19 cellular contexts compared by ENCODE assay signal in genomic region chr3:13570391-13571194, GRCh38. TPM values are rescaled to one million over a fixed set of nuclear protein-coding genes. Genes with fewer than 3 reads are reported as not detected.
DNase-seq lines count a peak whose midpoint lies in the region; ATAC-seq, FAIRE-seq and TF ChIP-seq lines count a peak whose summit lies in the region.
"Had no signal": no experiment of that assay in that cellular context is flagged by ENCODE, and none has a peak within 500 bp of the region (broad histone marks: within the 10 kb centered on the region; RNA-seq: fewer than 3 reads in every experiment).

No MANE protein-coding gene starts in this region.

- peak overlapping the region; percentile 94 for H2BK12ac ChIP-seq in neuronal stem cell (ENCODE audit: low read length)

- WGBS in A549 (ENCODE audit: missing lambda C conversion rate), result 83% methylated on average over 22 of the region's 46 CpGs
- no CpG with 5 or more reads among the region's 46 CpGs for WGBS in neuronal stem cell (ENCODE audit: extremely low coverage in 2 of 2, insufficient read length in 2 of 2, insufficient replicate concordance in 1 of 2), 2 donors

- POLR2A ChIA-PET in A549 (lab: Yijun Ruan, JAX), result no interaction called here
- POLR2A ChIA-PET in HCT116 (lab: Charles Lee), result no interaction called here

- H3K36me3 ChIP-seq in HCT116 (ENCODE audit: control insufficient read depth in 1 of 2, insufficient read depth in 2 of 2, low read length in 2 of 2) (no peaks in the 10 kb centered on the region), neuronal stem cell (replicated peaks in 1 of 2; ENCODE audit: control insufficient read depth in 2 of 2, insufficient read depth in 2 of 2, low read length in 2 of 2) (no peaks in the 10 kb centered on the region)
- H3K36me3 ChIP-seq: prostate gland had no signal

- no peaks in the 10 kb centered on the region for H4K20me1 ChIP-seq in HCT116 (ENCODE audit: insufficient read depth)

- H3K14ac ChIP-seq in neuronal stem cell (ENCODE audit: low read length), result peak overlapping the region; percentile 47

- H3K9me2 ChIP-seq in HCT116 (ENCODE audit: insufficient read depth), result no peaks in the 10 kb centered on the region

- CTCF ChIA-PET in A549 (lab: Yijun Ruan, JAX) (interaction anchor here (0.7 to 2.7 kb wide), 8 partner anchors 11 to 80 kb away, joined by 3 to 10 read pairs (median 4); no protein-coding TSS in a partner anchor), HCT116 (lab: Charles Lee) (interaction anchor here (1.0 kb wide), 1 partner anchor 79 kb away, joined by 3 read pairs; no protein-coding TSS in a partner anchor)

- DNase-seq in A549 (ENCODE audit: low read depth in 1 of 2, low spot score in 1 of 2), result peak in 1 of 2 experiments; percentile 10
- no peak for DNase-seq in HCT116 (ENCODE audit: low read depth, low spot score)
- DNase-seq in SK-MEL-5 (ENCODE audit: low read depth, low spot score), result peak; percentile 56
- no peak for DNase-seq in neuronal stem cell (ENCODE audit: low spot score)
- DNase-seq: activated CD4-positive, alpha-beta T cell treated with anti-CD3 and anti-CD28 coated beads for 1 hour; activated gamma-delta T cell; CD4-positive, CD25-positive, alpha-beta regulatory T cell; KG1; mammary epithelial cell; NCI-H2029 treated with DMSO at 0.1 percent for 48 hours; NCI-H345; NCI-H748 treated with DMSO at 0.1 percent for 48 hours; Right ventricle myocardium superior; T-cell had no signal

- no peak overlapping the region for H4K8ac ChIP-seq in neuronal stem cell (ENCODE audit: low read depth, low read length)

- intact Hi-C loops in HCT116 (cut with micrococcal nuclease), result no loop called here

- peak overlapping the region; percentile 71 for H3K18ac ChIP-seq in neuronal stem cell (ENCODE audit: low read length)

- H3K27ac ChIP-seq in A549, result no peak overlapping the region
- H3K27ac ChIP-seq in HCT116 (ENCODE audit: low read depth, low read length), result no peak overlapping the region
- H3K27ac ChIP-seq in neuronal stem cell (replicated peaks; ENCODE audit: low read length), result no peak overlapping the region
- H3K27ac ChIP-seq: prostate gland had no signal

- H2AFZ ChIP-seq in HCT116 (ENCODE audit: low read depth, low read length, poor library complexity, severe bottlenecking) (no peak overlapping the region), neuronal stem cell (ENCODE audit: low read length) (no peak overlapping the region)

- TF ChIP-seq RAD21 in A549 (conservative IDR thresholded peaks at IDR 0.05 in 1 of 2, IDR thresholded peaks at IDR 0.05 in 1 of 2) (no peak), HCT116 (IDR thresholded peaks at IDR 0.05; ENCODE audit: low read depth) (no peak)

- H3K4ac ChIP-seq in neuronal stem cell (ENCODE audit: low read length), result no peak overlapping the region

- H3K9ac ChIP-seq in HCT116 (ENCODE audit: low read length) (no peak overlapping the region), neuronal stem cell (ENCODE audit: low read depth, low read length, poor library complexity) (peak overlapping the region; percentile 12)

- peak overlapping the region; percentile 98 for H2AK5ac ChIP-seq in neuronal stem cell (ENCODE audit: low read depth, low read length)

- peak overlapping the region; percentile 67 for H2BK15ac ChIP-seq in neuronal stem cell (ENCODE audit: low read length)

- H2BK5ac ChIP-seq in neuronal stem cell (ENCODE audit: low read length), result no peak overlapping the region

- H3K4me1 ChIP-seq in A549 (no peaks in the 10 kb centered on the region), HCT116 (ENCODE audit: control insufficient read depth in 1 of 2, insufficient read depth in 2 of 2, low read length in 2 of 2) (peaks cover 0 to 6% of the 10 kb centered on the region in 2 experiments; a peak in 1 of 4 replicates), neuronal stem cell (ENCODE audit: control insufficient read depth in 2 of 2, insufficient read depth in 1 of 2, low read depth in 1 of 2, low read length in 2 of 2) (peaks cover 30% of the 10 kb centered on the region in 2 donors)
- H3K4me1 ChIP-seq: prostate gland had no signal

- RAD21 ChIA-PET in HCT116 (lab: Charles Lee; ENCODE audit: low non-redundant PET in 1 of 2, low total read pairs in 2 of 2, uncharacterized antibody in 2 of 2, unreplicated experiment in 2 of 2), result no interaction called here

- ATAC-seq in A549 (peak; percentile 20 to 58; a peak in 3 of 6 replicates), HCT116 (peak; percentile 32; the same call in 1 of the 2 replicates), HG02610 (IDR thresholded peaks at IDR 0.05; ENCODE audit: unreplicated experiment) (no peak), HG03571 (IDR thresholded peaks at IDR 0.05; ENCODE audit: unreplicated experiment) (no peak), HG03045 (IDR thresholded peaks at IDR 0.05; ENCODE audit: unreplicated experiment) (no peak)
- ATAC-seq: T-cell had no signal

- peak overlapping the region; percentile 93 for H3K23ac ChIP-seq in neuronal stem cell (ENCODE audit: low read depth, low read length, poor library complexity)

- H3K27me3 ChIP-seq in HCT116 (ENCODE audit: insufficient read depth, low read length) (no peaks in the 10 kb centered on the region), neuronal stem cell (ENCODE audit: control insufficient read depth in 3 of 3, insufficient read depth in 3 of 3, low read depth in 1 of 3, low read length in 3 of 3) (no peaks in the 10 kb centered on the region)

- no peak for FAIRE-seq in A549 (lab: Jason Lieb, UNC)
- FAIRE-seq: GM19239 had no signal

- no peak overlapping the region for H4K91ac ChIP-seq in neuronal stem cell (ENCODE audit: low read depth, low read length, poor library complexity)

- TF ChIP-seq CTCF in A549 (IDR thresholded peaks at IDR 0.05), result no peak
- no peak for TF ChIP-seq CTCF in HCT116 (IDR thresholded peaks at IDR 0.05 in 2 of 3, conservative IDR thresholded peaks at IDR 0.05 in 1 of 3; ENCODE audit: borderline replicate concordance in 1 of 3, insufficient read depth in 1 of 3, low read depth in 2 of 3, low read length in 2 of 3)

- H3K4me3 ChIP-seq in A549, result no peak overlapping the region
- no peak overlapping the region for H3K4me3 ChIP-seq in HCT116 (replicated peaks in 1 of 2; ENCODE audit: low read depth in 1 of 2, low read length in 2 of 2)
- no peak overlapping the region for H3K4me3 ChIP-seq in neuronal stem cell (ENCODE audit: low read length in 2 of 2)
- H3K4me3 ChIP-seq: prostate gland had no signal

- no peak overlapping the region for H2BK120ac ChIP-seq in neuronal stem cell (ENCODE audit: low read depth, low read length)

- H3K9me3 ChIP-seq in A549, result no peaks in the 10 kb centered on the region
- H3K9me3 ChIP-seq in HCT116 (ENCODE audit: control insufficient read depth in 1 of 2, insufficient read depth in 1 of 2, low read depth in 1 of 2, low read length in 2 of 2), result no peaks in the 10 kb centered on the region
- H3K9me3 ChIP-seq in neuronal stem cell (replicated peaks in 1 of 2; ENCODE audit: control insufficient read depth in 2 of 2, insufficient read depth in 1 of 2, low read depth in 1 of 2, low read length in 2 of 2), result no peaks in the 10 kb centered on the region
- H3K9me3 ChIP-seq: prostate gland had no signal

- in situ Hi-C loops in SK-MEL-5 (cut with HindIII; ENCODE audit: low pct_unique_long_range_greater_than_20kb, low sequenced_read_pairs), result no loop called here

- TF ChIP-seq EP300 in A549 (IDR thresholded peaks at IDR 0.05), result no peak

- TF ChIP-seq POLR2A in A549 (IDR thresholded peaks at IDR 0.05; ENCODE audit: low read length) (no peak), HCT116 (IDR thresholded peaks at IDR 0.05; ENCODE audit: borderline replicate concordance, extremely low read depth, insufficient read depth, insufficient read length) (no peak)

- H3K79me2 ChIP-seq in HCT116 (ENCODE audit: insufficient read depth, low read length), result no peaks in the 10 kb centered on the region

- no TSS peak for BruUV-seq in HCT116 (replicated peaks; lab: Mats Ljungman, UMichigan)

- H3K4me2 ChIP-seq in A549 (no peak overlapping the region), HCT116 (ENCODE audit: low read length) (no peak overlapping the region), neuronal stem cell (ENCODE audit: insufficient read depth, low read length, poor library complexity, severe bottlenecking) (no peak overlapping the region)

- H3K79me1 ChIP-seq in neuronal stem cell (ENCODE audit: low read depth, low read length), result no peaks in the 10 kb centered on the region

TF ChIP-seq in A549, 52 proteins besides CTCF, POLR2A, EP300 and RAD21:
- no peak for TF ChIP-seq JUN (IDR thresholded peaks at IDR 0.05)
- no peak for TF ChIP-seq CBX8 (IDR thresholded peaks at IDR 0.05)
- TF ChIP-seq, protein P1, sequence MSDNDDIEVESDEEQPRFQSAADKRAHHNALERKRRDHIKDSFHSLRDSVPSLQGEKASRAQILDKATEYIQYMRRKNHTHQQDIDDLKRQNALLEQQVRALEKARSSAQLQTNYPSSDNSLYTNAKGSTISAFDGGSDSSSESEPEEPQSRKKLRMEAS (IDR thresholded peaks at IDR 0.05), result peak; percentile 26; the same call in 1 of the 2 replicates
- TF ChIP-seq SMC3 (IDR thresholded peaks at IDR 0.05), result no peak
TF ChIP-seq in A549: peak in this region for 1.

TF ChIP-seq in HCT116, 20 proteins besides CTCF, POLR2A, EP300 and RAD21 (continues in another document):
- no peak for TF ChIP-seq SIN3A (IDR thresholded peaks at IDR 0.05; ENCODE audit: low read depth)
- TF ChIP-seq ZFX (IDR thresholded peaks at IDR 0.05), result no peak
- no peak for TF ChIP-seq ATF3 (IDR thresholded peaks at IDR 0.05)
- no peak for TF ChIP-seq TCF7L2 (IDR thresholded peaks at IDR 0.05; ENCODE audit: borderline replicate concordance, extremely low read depth, insufficient read depth, insufficient read length)
- TF ChIP-seq ELF1 (IDR thresholded peaks at IDR 0.05; ENCODE audit: borderline replicate concordance, low read depth), result no peak
- TF ChIP-seq YY1 (IDR thresholded peaks at IDR 0.05; ENCODE audit: extremely low read depth, insufficient replicate concordance, low read depth, low read length), result no peak
- no peak for TF ChIP-seq EZH2 (IDR thresholded peaks at IDR 0.05)

RNA-seq across cellular contexts. Expression of gene FBLN2, which starts 21.7 kb away (rescaled TPM):
- polyA plus RNA-seq in A549 (2011; rRNA removed) (1.1 and 1.3 TPM in 2 replicates), A549 (2017; fragmentation: RNase III; extraction: RNeasy Plus Mini Kit Qiagen cat#74134 plus additional on column Dnase treatment) (1.6 to 2.7 TPM (median 2.6 TPM) in 3 replicates)
- polyA plus RNA-seq in A549 (2012; cell fraction: cytosol; rRNA removed), result 1.7 and 2.7 TPM in 2 replicates
- 5.7 and 7.7 TPM in 2 replicates for polyA plus RNA-seq in A549 (2012; cell fraction: nucleus; rRNA removed)
- polyA minus RNA-seq in A549 (2011; rRNA and poly(A)+ RNA removed), result 0.74 and 1.2 TPM in 2 replicates
- 0.39 TPM for total RNA-seq in HCT116 (2021; ENCODE audit: unreplicated experiment)
- polyA plus RNA-seq in HCT116 (2012), result 0.18 and 0.34 TPM in 2 replicates
- total RNA-seq in SK-MEL-5 (2014; rRNA removed; shearing (Covaris generic)), result 0.51 and 1.8 TPM in 2 replicates
- 2.4 and 3.9 TPM in 2 replicates for polyA plus RNA-seq in SK-MEL-5 (2015; cell fraction: cytosol; rRNA removed)
- 0.06 and 0.08 TPM in 2 replicates for polyA plus RNA-seq in SK-MEL-5 (2015; cell fraction: nucleus; rRNA removed)
- 12.1 TPM for polyA plus RNA-seq in neuronal stem cell (2013, experiment 1 of 2)
- polyA plus RNA-seq in neuronal stem cell (2013, experiment 2 of 2), result 12.3 TPM
- total RNA-seq: CD4-positive, CD25-positive, alpha-beta regulatory T cell had no signal
- polyA plus RNA-seq: CD4-positive, CD25-positive, alpha-beta regulatory T cell had no signal

Comparison
In these comparisons a context has a peak if more than half of its experiments do, and no peak if none do; other contexts are left out.
1. ATAC-seq: peak in A549 (2 of 2) and HCT116 (single experiment); none in HG02610 (single experiment), HG03571 (single experiment) and HG03045 (single experiment).